In the genomic region with DNA sequence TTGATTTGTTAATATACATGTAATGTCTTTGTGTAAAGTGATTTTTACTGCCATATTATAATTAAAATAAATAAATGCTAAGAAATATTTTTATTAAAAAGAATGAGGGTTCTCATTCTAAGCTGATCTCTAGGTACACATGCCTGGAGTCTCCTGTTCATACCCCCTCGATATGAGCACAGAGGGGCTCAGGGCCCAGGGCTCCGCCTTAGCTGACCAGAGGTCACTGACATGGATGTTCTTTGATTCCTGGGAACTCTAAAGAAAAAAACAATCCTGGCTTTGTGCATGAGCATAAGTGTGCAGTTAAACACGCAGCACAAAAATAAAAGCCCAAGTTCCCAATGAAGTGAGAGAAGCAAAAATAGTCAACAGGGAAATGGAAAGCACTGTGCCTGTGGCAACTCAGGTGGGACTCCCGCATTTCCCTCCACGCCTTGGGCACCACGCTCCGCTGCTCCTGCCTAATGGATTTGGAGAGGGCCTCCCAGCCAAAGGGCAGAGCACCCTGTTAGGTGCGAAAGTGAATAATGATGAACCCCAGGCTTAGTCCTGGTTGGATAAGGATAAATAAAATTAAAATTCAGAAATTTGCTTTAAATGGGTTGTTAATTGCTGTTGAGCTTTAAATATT, we compare ENCODE assay signal across 21 cellular contexts. TPM values are rescaled to one million over a fixed set of nuclear protein-coding genes. Genes with fewer than 3 reads are reported as not detected.
DNase-seq lines count a peak whose midpoint lies in the region; ATAC-seq and TF ChIP-seq lines count a peak whose summit lies in the region.
"Had no signal": no experiment of that assay in that cellular context is flagged by ENCODE, and none has a peak within 500 bp of the region (broad histone marks: within the 10 kb centered on the region; RNA-seq: fewer than 3 reads in every experiment).

No MANE protein-coding gene starts in this region.

- TF ChIP-seq CTCF in glutamatergic neuron (IDR thresholded peaks at IDR 0.05; ENCODE audit: partially characterized antibody, unreplicated experiment) (no peak), nephron progenitor cell (IDR thresholded peaks at IDR 0.05) (no peak)

- DNase-seq in NCI-H128 (lab: John Stamatoyannopoulos, UW; ENCODE audit: unreplicated experiment) (peak; percentile 34), NCI-H187 (lab: John Stamatoyannopoulos, UW) (peak; percentile 4 to 7), glutamatergic neuron (peak; percentile 29), nephron progenitor cell (peak; percentile 25), ecto neural progenitor cell (ENCODE audit: low spot score) (no peak), NCI-H1105 treated with DMSO at 0.1 percent for 48 hours (lab: John Stamatoyannopoulos, UW) (no peak)
- DNase-seq: ACHN; BE2C; C1 segment of cervical spinal cord; CD4-positive, CD25-positive, alpha-beta regulatory T cell; CD8-positive, alpha-beta memory T cell; COR-L47; DMS 273 treated with DMSO at 0.1 percent for 48 hours; DMS53; DND-41; EL; H9 had no signal

- no peaks in the 10 kb centered on the region for H3K4me1 Mint-ChIP-seq in glutamatergic neuron (ENCODE audit: low read depth, unreplicated experiment)
- H3K4me1 Mint-ChIP-seq in nephron progenitor cell, result peaks cover 25% of the 10 kb centered on the region
- H3K4me1 Mint-ChIP-seq: CD8-positive, alpha-beta memory T cell; IgD-negative memory B cell had no signal

- H3K27ac Mint-ChIP-seq in glutamatergic neuron (ENCODE audit: unreplicated experiment), result no peak overlapping the region
- no peak overlapping the region for H3K27ac Mint-ChIP-seq in nephron progenitor cell
- H3K27ac Mint-ChIP-seq: CD4-positive, CD25-positive, alpha-beta regulatory T cell; CD8-positive, alpha-beta memory T cell; H9; IgD-negative memory B cell had no signal

- H3K36me3 Mint-ChIP-seq in glutamatergic neuron (ENCODE audit: unreplicated experiment) (no peaks in the 10 kb centered on the region), nephron progenitor cell (ENCODE audit: low read depth) (peaks cover 4% of the 10 kb centered on the region)
- H3K36me3 Mint-ChIP-seq: CD4-positive, CD25-positive, alpha-beta regulatory T cell; IgD-negative memory B cell had no signal

- peaks cover 5% of the 10 kb centered on the region for H3K27me3 Mint-ChIP-seq in glutamatergic neuron (ENCODE audit: unreplicated experiment)
- H3K27me3 Mint-ChIP-seq in nephron progenitor cell (ENCODE audit: low read depth, poor library complexity), result no peaks in the 10 kb centered on the region
- H3K27me3 Mint-ChIP-seq: CD4-positive, CD25-positive, alpha-beta regulatory T cell had no signal

- ATAC-seq in HG02798 (IDR thresholded peaks at IDR 0.05; ENCODE audit: poor library complexity, unreplicated experiment), result no peak
- ATAC-seq in HG03025 (IDR thresholded peaks at IDR 0.05; ENCODE audit: low FRiP score, unreplicated experiment), result no peak
- ATAC-seq: GM12878 had no signal

- H3K4me3 Mint-ChIP-seq in glutamatergic neuron (ENCODE audit: unreplicated experiment) (no peak overlapping the region), nephron progenitor cell (no peak overlapping the region)
- H3K4me3 Mint-ChIP-seq: CD4-positive, CD25-positive, alpha-beta regulatory T cell; H9; IgD-negative memory B cell had no signal

- peaks cover 3% of the 10 kb centered on the region for H3K9me3 Mint-ChIP-seq in glutamatergic neuron (ENCODE audit: unreplicated experiment)
- H3K9me3 Mint-ChIP-seq in nephron progenitor cell, result peaks cover 7% of the 10 kb centered on the region

RNA-seq across cellular contexts. Expression of a gene that starts 33.3 kb away (rescaled TPM):
- total RNA-seq in glutamatergic neuron (ENCODE audit: unreplicated experiment), result 50.5 TPM

Comparison
In these comparisons a context has a peak if more than half of its experiments do, and no peak if none do; other contexts are left out.
1. DNase-seq: peak in NCI-H128 (single experiment), NCI-H187 (2 of 2), glutamatergic neuron (single experiment) and nephron progenitor cell (single experiment); none in ecto neural progenitor cell (single experiment) and NCI-H1105 treated with DMSO at 0.1 percent for 48 hours (single experiment).